In genomic region chr4:52925531-52925968, GRCh38 we compare ENCODE assay signal across 13 cellular contexts.
DNase-seq lines count a peak whose midpoint lies in the region; ATAC-seq and TF ChIP-seq lines count a peak whose summit lies in the region.
"Had no signal": no experiment of that assay in that cellular context is flagged by ENCODE, and none has a peak within 500 bp of the region (broad histone marks: within the 10 kb centered on the region; RNA-seq: fewer than 3 reads in every experiment).

No MANE protein-coding gene starts in this region.

- H3K4me3 ChIP-seq in choroid plexus epithelial cell (ENCODE audit: low read depth, low read length): no peak overlapping the region
- H3K4me3 ChIP-seq: A549, colonic mucosa had no signal

- ATAC-seq in GM18498 (IDR thresholded peaks at IDR 0.05; ENCODE audit: unreplicated experiment) (no peak), HG02870 (IDR thresholded peaks at IDR 0.05; ENCODE audit: unreplicated experiment) (no peak)
- ATAC-seq: A549, SK-N-SH treated with all-trans-retinoic acid at 6 μM for 48 hours had no signal

- DNase-seq in NCI-H2107 treated with DMSO at 0.1 percent for 48 hours (lab: John Stamatoyannopoulos, UW; ENCODE audit: unreplicated experiment) (peak; percentile 13), NCI-H2107 (lab: John Stamatoyannopoulos, UW) (no peak), NCI-H345 (lab: John Stamatoyannopoulos, UW) (peak; percentile 54), choroid plexus epithelial cell (ENCODE audit: low read depth) (peak; percentile 61), renal cortical epithelial cell (ENCODE audit: low read depth) (peak; percentile 17), NCI-H526 (lab: John Stamatoyannopoulos, UW) (no peak)
- DNase-seq: activated B cell treated with CpG ODN at 0.5 μM for 24 hours; activated naive CD8-positive, alpha-beta T cell treated with anti-CD3 and anti-CD28 coated beads for 36 hours; colonic mucosa had no signal

- TF ChIP-seq CTCF in choroid plexus epithelial cell (conservative IDR thresholded peaks at IDR 0.05; ENCODE audit: low read depth, low read length): no peak

Comparison
In these comparisons a context has a peak if more than half of its experiments do, and no peak if none do; other contexts are left out.
1. DNase-seq: peak in NCI-H2107 treated with DMSO at 0.1 percent for 48 hours (single experiment), NCI-H345 (single experiment), choroid plexus epithelial cell (single experiment) and renal cortical epithelial cell (single experiment); none in NCI-H2107 (single experiment) and NCI-H526 (0 of 2).